8 cellular contexts compared by ENCODE assay signal in the genomic region with DNA sequence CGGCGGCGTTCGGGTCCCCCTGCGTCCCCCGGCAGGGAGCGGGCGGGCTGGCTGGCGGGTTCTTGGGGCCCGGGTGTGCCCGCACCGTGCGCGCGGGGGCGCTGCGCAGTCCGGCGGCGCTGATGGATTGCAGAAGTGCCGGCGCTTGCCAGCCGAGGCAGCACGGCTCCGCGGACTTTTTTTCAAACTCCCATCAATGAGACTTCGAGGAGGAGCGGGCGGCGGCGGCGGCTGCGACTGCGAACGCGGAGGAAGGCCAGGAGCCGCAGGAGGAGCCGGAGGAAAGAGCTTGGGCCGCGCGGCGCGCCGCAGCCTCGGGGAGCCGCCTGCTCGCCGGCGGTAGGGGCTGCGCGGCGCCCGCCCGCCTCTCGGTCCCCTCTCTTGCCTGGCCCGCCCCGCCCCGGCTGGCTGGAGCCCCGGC. TPM values are rescaled to one million over a fixed set of nuclear protein-coding genes. Genes with fewer than 3 reads are reported as not detected.
A peak's percentile ranks its signal among the peaks of the same experiment; 100 is the strongest.
DNase-seq lines count a peak whose midpoint lies in the region; ATAC-seq and TF ChIP-seq lines count a peak whose summit lies in the region.

Gene GLI2, plus strand, starts transcription at position 119 of the 421 bp plus-strand sequence. CDS start 61,453 bp downstream, outside the sequence.

- in situ Hi-C loops in Caki2 (cut with HindIII; ENCODE audit: low pct_unique_long_range_greater_than_20kb, low sequenced_read_pairs) (no loop called here), HAP-1 (cut with MboI; ENCODE audit: low sequenced_read_pairs) (no loop called here)

- peak; percentile 63 to 73 (median 72) for TF ChIP-seq CTCF in ascending aorta (IDR thresholded peaks at IDR 0.05)
- peak; percentile 63 for TF ChIP-seq CTCF in retinal pigment epithelial cell (conservative IDR thresholded peaks at IDR 0.05; ENCODE audit: low read depth, low read length)

- intact Hi-C loops in ascending aorta (cut with DNase I): loop anchor here (1.0 to 2.0 kb wide), 3 partner anchors 69 to 336 kb away; no protein-coding TSS in a partner anchor

- ATAC-seq in HG03108 (IDR thresholded peaks at IDR 0.05; ENCODE audit: unreplicated experiment): no peak

- H3K9me3 ChIP-seq in HAP-1 (no peaks in the 10 kb centered on the region), ascending aorta (no peaks in the 10 kb centered on the region)

- peak within 1 kb of the TSS; percentile 77 for H3K4me3 ChIP-seq in HAP-1
- H3K4me3 ChIP-seq in ascending aorta: peak within 1 kb of the TSS; percentile 51 to 67
- H3K4me3 ChIP-seq in retinal pigment epithelial cell (ENCODE audit: low read length): peak within 1 kb of the TSS; percentile 67

- H3K4me1 ChIP-seq in HAP-1 (peaks cover 29% of the 10 kb centered on the region), ascending aorta (peaks cover 0 to 11% of the 10 kb centered on the region in 2 donors)

- H3K36me3 ChIP-seq in HAP-1 (replicated peaks) (no peaks in the 10 kb centered on the region), ascending aorta (no peaks in the 10 kb centered on the region)

- peak; percentile 80 for DNase-seq in Caki2 (ENCODE audit: low read depth)
- DNase-seq in HAP-1 (ENCODE audit: low spot score in 2 of 2): peak; percentile 83 to 88
- DNase-seq in NCI-H748 (lab: John Stamatoyannopoulos, UW; ENCODE audit: unreplicated experiment): peak; percentile 82
- DNase-seq in ascending aorta (ENCODE audit: low spot score in 2 of 2): peak in 1 of 2 donors; percentile 82
- DNase-seq in hippocampal formation (lab: John Stamatoyannopoulos, UW): peak; percentile 44 to 49
- peak; percentile 52 for DNase-seq in retinal pigment epithelial cell (ENCODE audit: low read depth)
- DNase-seq in stimulated activated naive CD4-positive, alpha-beta T cell (lab: John Stamatoyannopoulos, UW): no peak

- peak within 1 kb of the TSS; percentile 74 to 85 for H3K27ac ChIP-seq in ascending aorta

- H3K27me3 ChIP-seq in HAP-1 (ENCODE audit: low read depth): no peaks in the 10 kb centered on the region
- H3K27me3 ChIP-seq in ascending aorta: no peaks in the 10 kb centered on the region

RNA-seq across cellular contexts. Expression of gene GLI2, which starts in this region (rescaled TPM):
- 0.44 and 0.72 TPM in 2 replicates for total RNA-seq in Caki2 (2014; rRNA removed; shearing (Covaris generic); ENCODE audit: low replicate concordance)
- 23.1 TPM for total RNA-seq in ascending aorta

Comparison
In these comparisons a context has a peak if more than half of its experiments do, and no peak if none do; other contexts are left out.
1. RNA of gene GLI2 (total RNA-seq): 23.1 TPM in ascending aorta (single experiment); 0.44 to 0.72 TPM in Caki2; every median in the first group is over 10 times any median in the second.
2. Peak in DNase-seq in Caki2; RNA of the gene not detected or under 1 TPM.
3. DNase-seq: peak in HAP-1 (2 of 2), NCI-H748 (single experiment), hippocampal formation (2 of 2) and retinal pigment epithelial cell (single experiment); none in stimulated activated naive CD4-positive, alpha-beta T cell (0 of 6).
4. Peak in every context shown above with its lines, with median percentiles within 50 percentile points of each other: H3K4me3 ChIP-seq.